In genomic region chr15:69558138-69558409, GRCh38 we compare ENCODE assay signal across 23 cellular contexts.
DNase-seq lines count a peak whose midpoint lies in the region; ATAC-seq and TF ChIP-seq lines count a peak whose summit lies in the region.
"Had no signal": no experiment of that assay in that cellular context is flagged by ENCODE, and none has a peak within 500 bp of the region (broad histone marks: within the 10 kb centered on the region; RNA-seq: fewer than 3 reads in every experiment).

No MANE protein-coding gene starts in this region.

- ATAC-seq in HCT116 (no peak), WTC11 (no peak)
- ATAC-seq: activated naive CD4-positive, alpha-beta T cell treated with anti-CD3 and anti-CD28 coated beads, Interleukin-2, amount 50 U/mL, for 72 hours had no signal

- H3K27ac ChIP-seq in HCT116 (ENCODE audit: low read depth, low read length) (no peak overlapping the region), VCaP (peak overlapping the region; percentile 99; the same call in 1 of the 2 replicates), mesodermal cell (ENCODE audit: low read depth, low read length, severe bottlenecking) (peak overlapping the region; percentile 91), thyroid gland (peak overlapping the region; percentile 38 to 59 (median 46)), osteoblast (ENCODE audit: low read depth, low read length) (no peak overlapping the region)
- H3K27ac ChIP-seq: foreskin keratinocyte, KMS-11, vagina had no signal

- TF ChIP-seq POLR2A in HCT116 (IDR thresholded peaks at IDR 0.05; ENCODE audit: borderline replicate concordance, extremely low read depth, insufficient read depth, insufficient read length) (no peak), thyroid gland (IDR thresholded peaks at IDR 0.05) (no peak)

- no TSS peak for BruUV-seq in HCT116 (replicated peaks; lab: Mats Ljungman, UMichigan)

- H3K4me1 Mint-ChIP-seq in WTC11, result peaks cover 38% of the 10 kb centered on the region
- H3K4me1 Mint-ChIP-seq: activated CD4-positive, alpha-beta T cell treated with anti-CD3 and anti-CD28 coated beads, Interleukin-2, amount 10 ng/mL, durations not matched to agents 24 days and 14 days; CD4-positive, alpha-beta memory T cell had no signal

- no peaks in the 10 kb centered on the region for H3K36me3 Mint-ChIP-seq in WTC11
- H3K36me3 Mint-ChIP-seq: activated naive CD4-positive, alpha-beta T cell treated with anti-CD3 and anti-CD28 coated beads, Interleukin-2, amount 50 U/mL, for 72 hours; CD4-positive, alpha-beta memory T cell had no signal

- DNase-seq in HCT116 (ENCODE audit: low read depth, low spot score) (no peak), thyroid gland (no peak), osteoblast (ENCODE audit: insufficient read length, low spot score, missing footprints) (no peak), WTC11 (ENCODE audit: low spot score) (no peak), kidney glomerular epithelial cell (lab: John Stamatoyannopoulos, UW) (no peak)
- DNase-seq: activated CD4-positive, alpha-beta T cell treated with anti-CD3 and anti-CD28 coated beads, Interleukin-2, amount 10 ng/mL, durations not matched to agents 24 days and 14 days; CD4-positive, alpha-beta memory T cell; DMS153; effector CD4-positive, alpha-beta T cell; erythroblast; GF-D8; H7; MV-4-11; NCI-H1694; SIG-M5 had no signal

- H3K27ac Mint-ChIP-seq in WTC11, result no peak overlapping the region
- H3K27ac Mint-ChIP-seq: activated CD4-positive, alpha-beta T cell treated with anti-CD3 and anti-CD28 coated beads, Interleukin-2, amount 10 ng/mL, durations not matched to agents 24 days and 14 days; activated naive CD4-positive, alpha-beta T cell treated with anti-CD3 and anti-CD28 coated beads, Interleukin-2, amount 50 U/mL, for 72 hours; activated T-helper 1 cell treated with anti-CD3 and anti-CD28 coated beads, Interleukin-12 subunit alpha, Interleukin-12 subunit beta, Interleukin-2, Interleukin-4 antibody, amounts not matched to agents 30 ng/mL and 10 ng/mL and 1 ng/mL, durations not matched to agents 14 hours and 24 hours and 36 hours; CD4-positive, alpha-beta memory T cell; T-helper 1 cell treated with Interleukin-12 subunit alpha and Interleukin-12 subunit beta and Interleukin-4 antibody, amounts not matched to agents 30 μg/mL and 1 μg/mL, for 36 hours had no signal

- no peak for TF ChIP-seq RAD21 in HCT116 (IDR thresholded peaks at IDR 0.05; ENCODE audit: low read depth)

- intact Hi-C loops in HCT116 (cut with micrococcal nuclease), result no loop called here
- intact Hi-C loops in thyroid gland (cut with DNase I), result no loop called here

- H3K79me2 ChIP-seq in HCT116 (ENCODE audit: insufficient read depth, low read length) (no peaks in the 10 kb centered on the region), osteoblast (ENCODE audit: insufficient read depth, low read length) (no peaks in the 10 kb centered on the region)

- H3K4me2 ChIP-seq in HCT116 (ENCODE audit: low read length), result peak overlapping the region; percentile 66
- H3K4me2 ChIP-seq in osteoblast (ENCODE audit: insufficient read depth, low read length), result no peak overlapping the region
- H3K4me2 ChIP-seq: KMS-11 had no signal

- H3K9me3 Mint-ChIP-seq in WTC11, result no peaks in the 10 kb centered on the region
- H3K9me3 Mint-ChIP-seq: activated CD4-positive, alpha-beta T cell treated with anti-CD3 and anti-CD28 coated beads, Interleukin-2, amount 10 ng/mL, durations not matched to agents 24 days and 14 days; activated naive CD4-positive, alpha-beta T cell treated with anti-CD3 and anti-CD28 coated beads, Interleukin-2, amount 50 U/mL, for 72 hours; activated T-helper 1 cell treated with anti-CD3 and anti-CD28 coated beads, Interleukin-12 subunit alpha, Interleukin-12 subunit beta, Interleukin-2, Interleukin-4 antibody, amounts not matched to agents 30 ng/mL and 10 ng/mL and 1 ng/mL, durations not matched to agents 14 hours and 24 hours and 36 hours; T-helper 1 cell treated with Interleukin-12 subunit alpha and Interleukin-12 subunit beta and Interleukin-4 antibody, amounts not matched to agents 30 μg/mL and 1 μg/mL, for 36 hours had no signal

- no peaks in the 10 kb centered on the region for H3K9me2 ChIP-seq in HCT116 (ENCODE audit: insufficient read depth)

- H3K9me3 ChIP-seq in HCT116 (ENCODE audit: control insufficient read depth in 1 of 2, insufficient read depth in 1 of 2, low read depth in 1 of 2, low read length in 2 of 2) (no peaks in the 10 kb centered on the region), mesodermal cell (ENCODE audit: control insufficient read depth, low read length) (no peaks in the 10 kb centered on the region), thyroid gland (no peaks in the 10 kb centered on the region), osteoblast (ENCODE audit: low read depth, low read length) (no peaks in the 10 kb centered on the region)
- H3K9me3 ChIP-seq: vagina had no signal

- H3K9ac ChIP-seq in HCT116 (ENCODE audit: low read length), result no peak overlapping the region
- H3K9ac ChIP-seq: KMS-11 had no signal

- no peaks in the 10 kb centered on the region for H4K20me1 ChIP-seq in HCT116 (ENCODE audit: insufficient read depth)
- H4K20me1 ChIP-seq in osteoblast (ENCODE audit: insufficient read depth, low read length), result no peaks in the 10 kb centered on the region

- H2AFZ ChIP-seq in HCT116 (ENCODE audit: low read depth, low read length, poor library complexity, severe bottlenecking) (no peak overlapping the region), osteoblast (ENCODE audit: low read length) (no peak overlapping the region)

- H3K27me3 Mint-ChIP-seq in WTC11 (ENCODE audit: low read depth), result no peaks in the 10 kb centered on the region; the same call in 1 of the 2 replicates

- H3K4me1 ChIP-seq in HCT116 (ENCODE audit: control insufficient read depth in 1 of 2, insufficient read depth in 2 of 2, low read length in 2 of 2) (peaks cover 7 to 23% of the 10 kb centered on the region in 2 experiments), mesodermal cell (ENCODE audit: control insufficient read depth, insufficient read depth, low read length, poor library complexity, severe bottlenecking) (peaks cover 28% of the 10 kb centered on the region), thyroid gland (peaks cover 11 to 15% of the 10 kb centered on the region in 2 donors), osteoblast (ENCODE audit: insufficient read depth, low read length) (peaks cover 31% of the 10 kb centered on the region)
- H3K4me1 ChIP-seq: foreskin keratinocyte had no signal

- CTCF ChIA-PET in HCT116 (lab: Charles Lee), result interaction anchor here (1.3 kb wide), 1 partner anchor 14 kb away, joined by 3 read pairs; no protein-coding TSS in a partner anchor
- CTCF ChIA-PET in WTC11 (lab: Charles Lee), result interaction anchor here (1.0 to 2.1 kb wide), 2 partner anchors 15 to 931 kb away, joined by 3 to 4 read pairs; no protein-coding TSS in a partner anchor

- POLR2A ChIA-PET in HCT116 (lab: Charles Lee) (interaction anchor here (1.7 kb wide), 1 partner anchor 8 kb away, joined by 4 read pairs; no protein-coding TSS in a partner anchor), WTC11 (lab: Charles Lee) (no interaction called here)

- H3K36me3 ChIP-seq in HCT116 (ENCODE audit: control insufficient read depth in 1 of 2, insufficient read depth in 2 of 2, low read length in 2 of 2), result no peaks in the 10 kb centered on the region
- no peaks in the 10 kb centered on the region for H3K36me3 ChIP-seq in mesodermal cell (ENCODE audit: control insufficient read depth, insufficient read depth, low read length)
- no peaks in the 10 kb centered on the region for H3K36me3 ChIP-seq in thyroid gland
- no peaks in the 10 kb centered on the region for H3K36me3 ChIP-seq in osteoblast (ENCODE audit: insufficient read depth, low read length)
- H3K36me3 ChIP-seq: vagina had no signal

- RAD21 ChIA-PET in HCT116 (lab: Charles Lee; ENCODE audit: low non-redundant PET in 1 of 2, low total read pairs in 2 of 2, uncharacterized antibody in 2 of 2, unreplicated experiment in 2 of 2), result no interaction called here

- no peak overlapping the region for H3K4me3 Mint-ChIP-seq in WTC11
- H3K4me3 Mint-ChIP-seq: activated CD4-positive, alpha-beta T cell treated with anti-CD3 and anti-CD28 coated beads, Interleukin-2, amount 10 ng/mL, durations not matched to agents 24 days and 14 days; activated T-helper 1 cell treated with anti-CD3 and anti-CD28 coated beads, Interleukin-12 subunit alpha, Interleukin-12 subunit beta, Interleukin-2, Interleukin-4 antibody, amounts not matched to agents 30 ng/mL and 10 ng/mL and 1 ng/mL, durations not matched to agents 14 hours and 24 hours and 36 hours; CD4-positive, alpha-beta memory T cell; T-helper 1 cell treated with Interleukin-12 subunit alpha and Interleukin-12 subunit beta and Interleukin-4 antibody, amounts not matched to agents 30 μg/mL and 1 μg/mL, for 36 hours had no signal

- H3K4me3 ChIP-seq in HCT116 (replicated peaks in 1 of 2; ENCODE audit: low read depth in 1 of 2, low read length in 2 of 2) (no peak overlapping the region), mesodermal cell (ENCODE audit: extremely low read depth, insufficient read depth, low read length, poor library complexity, severe bottlenecking) (no peak overlapping the region), thyroid gland (replicated peaks in 1 of 3) (no peak overlapping the region), osteoblast (ENCODE audit: insufficient read depth, low read length) (no peak overlapping the region)
- H3K4me3 ChIP-seq: vagina had no signal

- TF ChIP-seq CTCF in HCT116 (IDR thresholded peaks at IDR 0.05 in 2 of 3, conservative IDR thresholded peaks at IDR 0.05 in 1 of 3; ENCODE audit: borderline replicate concordance in 1 of 3, insufficient read depth in 1 of 3, low read depth in 2 of 3, low read length in 2 of 3) (no peak), VCaP (conservative IDR thresholded peaks at IDR 0.05) (no peak), thyroid gland (IDR thresholded peaks at IDR 0.05) (no peak), osteoblast (IDR thresholded peaks at IDR 0.05; ENCODE audit: extremely low read depth, low read depth, low read length) (no peak), WTC11 (IDR thresholded peaks at IDR 0.05) (no peak)

- H3K27me3 ChIP-seq in HCT116 (ENCODE audit: insufficient read depth, low read length) (no peaks in the 10 kb centered on the region), thyroid gland (no peaks in the 10 kb centered on the region), osteoblast (ENCODE audit: insufficient read depth, low read length) (peaks cover 26% of the 10 kb centered on the region)
- H3K27me3 ChIP-seq: vagina had no signal

TF ChIP-seq in HCT116, 20 proteins besides CTCF, POLR2A, EP300 and RAD21 (continues in another document):
- TF ChIP-seq ELF1 (IDR thresholded peaks at IDR 0.05; ENCODE audit: borderline replicate concordance, low read depth) (no peak), CBX3 (IDR thresholded peaks at IDR 0.05; ENCODE audit: low read depth) (no peak), EZH2 (IDR thresholded peaks at IDR 0.05) (no peak)

TF ChIP-seq in WTC11, 78 proteins besides CTCF, POLR2A, EP300 and RAD21:
- no peak for TF ChIP-seq IRF1 (CRISPR knock-in tag; IDR thresholded peaks at IDR 0.05)
- TF ChIP-seq ETV6 (CRISPR knock-in tag; IDR thresholded peaks at IDR 0.05), result no peak

Comparison
In these comparisons a context has a peak if more than half of its experiments do, and no peak if none do; other contexts are left out.
1. H3K27ac ChIP-seq: peak in VCaP (single experiment), mesodermal cell (single experiment) and thyroid gland (3 of 3); none in HCT116 (single experiment) and osteoblast (single experiment).